In genomic region chr5:1016036-1016435, GRCh38 we compare ENCODE assay signal across 29 cellular contexts. TPM values are rescaled to one million over a fixed set of nuclear protein-coding genes. Genes with fewer than 3 reads are reported as not detected.
DNase-seq lines count a peak whose midpoint lies in the region; ATAC-seq and TF ChIP-seq lines count a peak whose summit lies in the region.
"Had no signal": no experiment of that assay in that cellular context is flagged by ENCODE, and none has a peak within 500 bp of the region (broad histone marks: within the 10 kb centered on the region; RNA-seq: fewer than 3 reads in every experiment).

No MANE protein-coding gene starts in this region.

- H3K4me3 Mint-ChIP-seq in activated naive CD8-positive, alpha-beta T cell treated with anti-CD3 and anti-CD28 coated beads, Interleukin-2, amount 50 U/mL, for 24 hours = no peak overlapping the region
- H3K4me3 Mint-ChIP-seq: activated CD4-positive, alpha-beta memory T cell treated with anti-CD3 and anti-CD28 coated beads, Interleukin-2, amount 10 ng/mL, durations not matched to agents 7 days and 5 days; naive thymus-derived CD4-positive, alpha-beta T cell; stimulated activated naive CD8-positive, alpha-beta T cell treated with anti-CD3 and anti-CD28 coated beads, Interleukin-15, Interleukin-2, amounts not matched to agents 100 ng/mL and 50 ng/mL, for 24 hours; T-helper 2 cell treated with Interferon-gamma antibody and Interleukin-4, amounts not matched to agents 5 μg/mL and 100 μg/mL, for 36 hours had no signal

- H3K27me3 ChIP-seq in adrenal gland = peaks cover 4% of the 10 kb centered on the region
- H3K27me3 ChIP-seq: thyroid gland, uterus had no signal

- ATAC-seq in left ventricle myocardium superior = no peak
- no peak for ATAC-seq in activated naive CD8-positive, alpha-beta T cell treated with anti-CD3 and anti-CD28 coated beads, Interleukin-2, amount 50 U/mL, for 24 hours
- ATAC-seq: naive thymus-derived CD4-positive, alpha-beta T cell had no signal

- peaks cover 2% of the 10 kb centered on the region for H3K4me1 Mint-ChIP-seq in activated naive CD8-positive, alpha-beta T cell treated with anti-CD3 and anti-CD28 coated beads, Interleukin-2, amount 50 U/mL, for 24 hours

- no peak for TF ChIP-seq CTCF in RWPE1 (conservative IDR thresholded peaks at IDR 0.05; ENCODE audit: low read depth)
- no peak for TF ChIP-seq CTCF in adrenal gland (IDR thresholded peaks at IDR 0.05)

- H3K9me3 ChIP-seq in adrenal gland (replicated peaks in 1 of 3) = no peaks in the 10 kb centered on the region
- H3K9me3 ChIP-seq: HAP-1, spleen, thyroid gland, uterus had no signal

- POLR2A ChIA-PET in RWPE1 (lab: Yijun Ruan, JAX; ENCODE audit: low non-redundant PET) = interaction anchor here (0.6 kb wide), 1 partner anchor 537 kb away, joined by 3 read pairs; no protein-coding TSS in a partner anchor

- peaks cover 7% of the 10 kb centered on the region for H3K27me3 Mint-ChIP-seq in activated naive CD8-positive, alpha-beta T cell treated with anti-CD3 and anti-CD28 coated beads, Interleukin-2, amount 50 U/mL, for 24 hours

- WGBS in adrenal gland, 4 donors = 81 to 100% (median 86%) methylated on average over 4 to 19 of the region's 19 CpGs

- peak overlapping the region; percentile 55 for H3K27ac ChIP-seq in RWPE1
- no peak overlapping the region for H3K27ac ChIP-seq in adrenal gland
- H3K27ac ChIP-seq: brain microvascular endothelial cell, epithelial cell of prostate, spleen, thyroid gland, uterus had no signal

- H3K36me3 ChIP-seq in adrenal gland (replicated peaks in 1 of 2) = no peaks in the 10 kb centered on the region
- H3K36me3 ChIP-seq: brain microvascular endothelial cell, HAP-1, spleen, thyroid gland, uterus had no signal

- no peak overlapping the region for H3K27ac Mint-ChIP-seq in activated naive CD8-positive, alpha-beta T cell treated with anti-CD3 and anti-CD28 coated beads, Interleukin-2, amount 50 U/mL, for 24 hours
- H3K27ac Mint-ChIP-seq: activated CD4-positive, alpha-beta memory T cell treated with anti-CD3 and anti-CD28 coated beads, Interleukin-2, amount 10 ng/mL, durations not matched to agents 7 days and 5 days; naive thymus-derived CD4-positive, alpha-beta T cell; stimulated activated naive CD8-positive, alpha-beta T cell treated with anti-CD3 and anti-CD28 coated beads, Interleukin-15, Interleukin-2, amounts not matched to agents 100 ng/mL and 50 ng/mL, for 24 hours; T-helper 2 cell treated with Interferon-gamma antibody and Interleukin-4, amounts not matched to agents 5 μg/mL and 100 μg/mL, for 36 hours had no signal

- no peak overlapping the region for H3K4me3 ChIP-seq in adrenal gland
- H3K4me3 ChIP-seq: HAP-1, spleen, thyroid gland, uterus had no signal

- CTCF ChIA-PET in RWPE1 (lab: Yijun Ruan, JAX) = interaction anchor here (0.6 kb wide), 1 partner anchor 37 kb away, joined by 4 read pairs; no protein-coding TSS in a partner anchor

- DNase-seq in Ammon's horn (ENCODE audit: low spot score) = peak; percentile 54
- no peak for DNase-seq in RWPE1 (ENCODE audit: low spot score)
- peak; percentile 34 for DNase-seq in left ventricle myocardium superior
- DNase-seq in posterior cingulate gyrus = peak; percentile 41 to 93 (median 52)
- no peak for DNase-seq in activated naive CD8-positive, alpha-beta T cell treated with anti-CD3 and anti-CD28 coated beads, Interleukin-2, amount 50 U/mL, for 24 hours
- DNase-seq in adrenal gland = no peak
- no peak for DNase-seq in posterior vena cava (ENCODE audit: low spot score)
- DNase-seq: activated CD4-positive, alpha-beta memory T cell treated with anti-CD3 and anti-CD28 coated beads, Interleukin-2, amount 10 ng/mL, durations not matched to agents 7 days and 5 days; activated CD4-positive, alpha-beta T cell treated with anti-CD3 and anti-CD28 coated beads for 1 hour; activated CD8-positive, alpha-beta memory T cell treated with anti-CD3 and anti-CD28 coated beads, Interleukin-2, amount 50 U/mL, for 4 hours; activated naive CD4-positive, alpha-beta T cell; brain microvascular endothelial cell; DMS53; effector CD8-positive, alpha-beta T cell; Kasumi-1; naive thymus-derived CD4-positive, alpha-beta T cell; NCI-H1436; NCI-H2107; NCI-H345; SHP77 treated with DMSO at 0.1 percent for 48 hours; spleen; stimulated activated CD4-positive, alpha-beta T cell treated with anti-CD3 and anti-CD28 coated beads, Interleukin-2, amount 100 ng/mL, for 24 hours; stimulated activated CD8-positive, alpha-beta memory T cell treated with anti-CD3 and anti-CD28 coated beads, Interleukin-4, amount 100 ng/mL, for 48 hours; thyroid gland; uterus had no signal

- no peak for TF ChIP-seq POLR2A in adrenal gland (IDR thresholded peaks at IDR 0.05)

- H3K4me1 ChIP-seq in adrenal gland (replicated peaks in 1 of 2) = no peaks in the 10 kb centered on the region
- H3K4me1 ChIP-seq: HAP-1, thyroid gland, uterus had no signal

- no peaks in the 10 kb centered on the region for H3K9me3 Mint-ChIP-seq in activated naive CD8-positive, alpha-beta T cell treated with anti-CD3 and anti-CD28 coated beads, Interleukin-2, amount 50 U/mL, for 24 hours
- H3K9me3 Mint-ChIP-seq: activated CD4-positive, alpha-beta memory T cell treated with anti-CD3 and anti-CD28 coated beads, Interleukin-2, amount 10 ng/mL, durations not matched to agents 7 days and 5 days; naive thymus-derived CD4-positive, alpha-beta T cell; stimulated activated naive CD8-positive, alpha-beta T cell treated with anti-CD3 and anti-CD28 coated beads, Interleukin-15, Interleukin-2, amounts not matched to agents 100 ng/mL and 50 ng/mL, for 24 hours; T-helper 2 cell treated with Interferon-gamma antibody and Interleukin-4, amounts not matched to agents 5 μg/mL and 100 μg/mL, for 36 hours had no signal

- H3K36me3 Mint-ChIP-seq in activated naive CD8-positive, alpha-beta T cell treated with anti-CD3 and anti-CD28 coated beads, Interleukin-2, amount 50 U/mL, for 24 hours (ENCODE audit: low read depth) = no peaks in the 10 kb centered on the region
- H3K36me3 Mint-ChIP-seq: naive thymus-derived CD4-positive, alpha-beta T cell had no signal

- intact Hi-C loops in left ventricle myocardium superior (cut with micrococcal nuclease) = no loop called here
- intact Hi-C loops in posterior cingulate gyrus (cut with DNase I) = no loop called here
- intact Hi-C loops in adrenal gland (cut with DNase I) = no loop called here
- intact Hi-C loops in posterior vena cava (cut with DNase I) = no loop called here

RNA-seq across cellular contexts. Expression of gene NKD2, which starts 7.4 kb away (rescaled TPM):
- total RNA-seq in left ventricle myocardium superior = 3.4 TPM
- 10 to 100 TPM in 4 of 8 donors, 1 to 10 TPM in 4; 5.9 to 25.5 (median 10.8) TPM for total RNA-seq in adrenal gland
- polyA plus RNA-seq in adrenal gland = 10 to 100 TPM in 2 of 3 donors, under 1 TPM in 1; 0.92 to 32.8 (median 18.1) TPM
- 1 to 10 TPM; 2.7 to 5.0 TPM for total RNA-seq in posterior vena cava
- polyA plus RNA-seq: naive thymus-derived CD4-positive, alpha-beta T cell had no signal

Comparison
In these comparisons a context has a peak if more than half of its experiments do, and no peak if none do; other contexts are left out.
1. DNase-seq: peak in Ammon's horn (single experiment), left ventricle myocardium superior (single experiment) and posterior cingulate gyrus (10 of 10); none in RWPE1 (single experiment), activated naive CD8-positive, alpha-beta T cell treated with anti-CD3 and anti-CD28 coated beads, Interleukin-2, amount 50 U/mL, for 24 hours (single experiment), adrenal gland (0 of 7) and posterior vena cava (single experiment).